Comparison of ENCODE assay signal across 10 cellular contexts in the genomic region with DNA sequence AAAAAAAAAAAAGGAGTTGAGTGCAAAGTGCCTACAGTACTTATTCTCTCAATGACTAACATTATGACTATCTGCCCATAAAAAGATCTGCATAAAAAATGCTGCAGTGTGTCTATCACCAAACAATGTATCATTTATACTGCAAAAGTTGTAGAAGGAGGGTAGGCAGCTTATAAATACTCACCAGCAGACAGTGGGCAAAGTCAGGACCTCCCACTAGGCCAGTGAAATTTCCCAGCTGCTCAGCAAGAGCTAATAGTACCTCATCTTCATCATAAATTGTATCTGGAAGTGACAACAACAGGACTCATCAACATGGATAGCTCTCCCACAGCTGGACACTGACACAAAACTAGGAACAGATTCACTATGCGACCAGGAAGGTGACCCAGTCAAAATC. TPM values are rescaled to one million over a fixed set of nuclear protein-coding genes. Genes with fewer than 3 reads are reported as not detected.
DNase-seq lines count a peak whose midpoint lies in the region; ATAC-seq and TF ChIP-seq lines count a peak whose summit lies in the region.
"Had no signal": no experiment of that assay in that cellular context is flagged by ENCODE, and none has a peak within 500 bp of the region (broad histone marks: within the 10 kb centered on the region; RNA-seq: fewer than 3 reads in every experiment).

No MANE protein-coding gene starts in this region.

- intact Hi-C loops in activated B cell treated with CpG ODN at 0.5 μM for 24 hours (cut with micrococcal nuclease) = loop anchor here (5.0 kb wide), 1 partner anchor 108 kb away; the partner anchor contains the start of gene ALG9

- peak overlapping the region; percentile 90 to 95 for H3K4me3 ChIP-seq in stomach smooth muscle (ENCODE audit: low read length in 2 of 2)

- no peak for TF ChIP-seq CTCF in activated B cell treated with CpG ODN at 0.5 μM for 24 hours (IDR thresholded peaks at IDR 0.05)
- TF ChIP-seq CTCF in glutamatergic neuron (IDR thresholded peaks at IDR 0.05; ENCODE audit: partially characterized antibody, unreplicated experiment) = no peak

- no peak overlapping the region for H3K27ac Mint-ChIP-seq in T-helper 2 cell treated with Interferon-gamma antibody and Interleukin-4, amounts not matched to agents 5 μg/mL and 100 μg/mL, for 36 hours
- H3K27ac Mint-ChIP-seq in activated B cell treated with CpG ODN at 0.5 μM for 24 hours (no peak overlapping the region), glutamatergic neuron (ENCODE audit: unreplicated experiment) (no peak overlapping the region)

- H3K9me3 ChIP-seq in stomach smooth muscle (ENCODE audit: control insufficient read depth in 2 of 2, low read length in 2 of 2) = no peaks in the 10 kb centered on the region
- H3K9me3 ChIP-seq: mucosa of descending colon had no signal

- H3K9ac ChIP-seq in stomach smooth muscle (ENCODE audit: low read length in 2 of 2) = peak overlapping the region in 1 of 2 donors; percentile 84

- peaks cover 10 to 32% of the 10 kb centered on the region in 2 donors for H3K36me3 ChIP-seq in stomach smooth muscle (ENCODE audit: control insufficient read depth in 2 of 2, insufficient read depth in 2 of 2, low read length in 2 of 2)

- no peaks in the 10 kb centered on the region for H3K27me3 ChIP-seq in stomach smooth muscle (ENCODE audit: control insufficient read depth in 1 of 2, insufficient read depth in 2 of 2, low read length in 2 of 2)

- H3K4me1 Mint-ChIP-seq in T-helper 2 cell treated with Interferon-gamma antibody and Interleukin-4, amounts not matched to agents 5 μg/mL and 100 μg/mL, for 36 hours (ENCODE audit: low read depth) = peaks cover 25% of the 10 kb centered on the region
- peaks cover 25% of the 10 kb centered on the region for H3K4me1 Mint-ChIP-seq in activated B cell treated with CpG ODN at 0.5 μM for 24 hours
- peaks cover 50% of the 10 kb centered on the region for H3K4me1 Mint-ChIP-seq in glutamatergic neuron (ENCODE audit: low read depth, unreplicated experiment)

- H3K27ac ChIP-seq in stomach smooth muscle (ENCODE audit: low read length) = no peak overlapping the region

- CTCF ChIA-PET in activated B cell treated with CpG ODN at 0.5 μM for 24 hours (lab: Charles Lee) = interaction anchor here (0.6 to 4.6 kb wide), 3 partner anchors 12 to 123 kb away, joined by 3 to 47 read pairs (median 4); no protein-coding TSS in a partner anchor

- H3K4me3 Mint-ChIP-seq in T-helper 2 cell treated with Interferon-gamma antibody and Interleukin-4, amounts not matched to agents 5 μg/mL and 100 μg/mL, for 36 hours = peak overlapping the region; percentile 91
- H3K4me3 Mint-ChIP-seq in activated B cell treated with CpG ODN at 0.5 μM for 24 hours = peak overlapping the region; percentile 100
- H3K4me3 Mint-ChIP-seq in glutamatergic neuron (ENCODE audit: unreplicated experiment) = peak overlapping the region; percentile 98

- no peak for DNase-seq in T-helper 2 cell treated with Interferon-gamma antibody and Interleukin-4, amounts not matched to agents 5 μg/mL and 100 μg/mL, for 36 hours (ENCODE audit: low spot score)
- DNase-seq in T-helper 2 cell (no peak), activated B cell treated with CpG ODN at 0.5 μM for 24 hours (no peak), glutamatergic neuron (no peak), nucleus accumbens (lab: John Stamatoyannopoulos, UW) (no peak)
- DNase-seq: C1 segment of cervical spinal cord, mucosa of descending colon had no signal

- H3K36me3 Mint-ChIP-seq in T-helper 2 cell treated with Interferon-gamma antibody and Interleukin-4, amounts not matched to agents 5 μg/mL and 100 μg/mL, for 36 hours (ENCODE audit: low read depth) = peaks cover 43% of the 10 kb centered on the region
- H3K36me3 Mint-ChIP-seq in activated B cell treated with CpG ODN at 0.5 μM for 24 hours (ENCODE audit: low read depth) = peaks cover 46% of the 10 kb centered on the region
- no peaks in the 10 kb centered on the region for H3K36me3 Mint-ChIP-seq in glutamatergic neuron (ENCODE audit: unreplicated experiment)

- no peaks in the 10 kb centered on the region for H3K27me3 Mint-ChIP-seq in T-helper 2 cell treated with Interferon-gamma antibody and Interleukin-4, amounts not matched to agents 5 μg/mL and 100 μg/mL, for 36 hours (ENCODE audit: low read depth)
- H3K27me3 Mint-ChIP-seq in activated B cell treated with CpG ODN at 0.5 μM for 24 hours = no peaks in the 10 kb centered on the region
- peaks cover 7% of the 10 kb centered on the region for H3K27me3 Mint-ChIP-seq in glutamatergic neuron (ENCODE audit: unreplicated experiment)

- ATAC-seq in activated B cell treated with CpG ODN at 0.5 μM for 24 hours (ENCODE audit: low read depth) (no peak), HG03439 (IDR thresholded peaks at IDR 0.05; ENCODE audit: unreplicated experiment) (no peak), GM18907 (IDR thresholded peaks at IDR 0.05; ENCODE audit: unreplicated experiment) (no peak)
- ATAC-seq: mucosa of descending colon had no signal

- POLR2A ChIA-PET in activated B cell treated with CpG ODN at 0.5 μM for 24 hours (lab: Charles Lee) = interaction anchor here (1.0 kb wide), 1 partner anchor 14 kb away, joined by 3 read pairs; no protein-coding TSS in a partner anchor

- no peaks in the 10 kb centered on the region for H3K9me3 Mint-ChIP-seq in T-helper 2 cell treated with Interferon-gamma antibody and Interleukin-4, amounts not matched to agents 5 μg/mL and 100 μg/mL, for 36 hours
- H3K9me3 Mint-ChIP-seq in activated B cell treated with CpG ODN at 0.5 μM for 24 hours = no peaks in the 10 kb centered on the region
- H3K9me3 Mint-ChIP-seq in glutamatergic neuron (ENCODE audit: unreplicated experiment) = peaks cover 15% of the 10 kb centered on the region

- peaks cover 12% of the 10 kb centered on the region for H3K4me1 ChIP-seq in stomach smooth muscle (ENCODE audit: control insufficient read depth, insufficient read depth, low read length)

RNA-seq across cellular contexts. Expression of gene PPP2R1B, which starts 1.6 kb away (rescaled TPM):
- 36.2 and 37.9 TPM in 2 replicates for total RNA-seq in activated B cell treated with CpG ODN at 0.5 μM for 24 hours
- 66.3 TPM for total RNA-seq in glutamatergic neuron (ENCODE audit: unreplicated experiment)
